ENCODE assay signal across 19 cellular contexts in the genomic region with DNA sequence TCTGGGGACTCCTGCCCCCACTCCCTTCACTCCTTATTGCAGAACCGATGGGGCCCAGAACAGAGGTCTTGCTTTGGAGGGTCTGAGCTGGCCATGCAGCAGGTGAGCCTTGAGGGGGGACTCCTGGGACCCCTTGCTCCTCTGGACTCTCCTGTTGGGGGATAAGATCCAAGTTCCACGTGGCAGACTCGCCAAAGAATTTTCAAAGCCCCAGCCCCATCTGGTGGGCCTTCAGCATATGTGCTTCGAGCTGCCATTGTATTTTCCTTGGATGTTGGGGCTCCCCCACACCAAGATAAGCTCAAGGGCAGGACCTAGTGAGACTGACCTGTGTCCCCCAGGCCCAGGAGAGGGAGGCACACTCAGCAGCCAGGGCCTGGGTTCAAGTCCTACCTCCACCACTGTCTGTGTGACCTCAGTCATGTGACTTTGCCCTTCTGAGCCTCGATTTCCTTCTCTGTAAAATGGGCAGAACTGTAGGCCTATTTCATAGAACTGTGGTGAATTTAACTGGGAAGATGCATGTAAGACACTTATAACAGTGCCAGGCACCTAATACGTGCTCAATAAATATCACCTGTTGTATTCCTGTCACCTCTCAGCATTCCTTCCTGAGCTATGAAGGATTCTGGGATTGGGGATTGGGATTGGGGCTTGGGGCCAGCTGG.
"Had no signal": no experiment of that assay in that cellular context is flagged by ENCODE, and none has a peak within 500 bp of the region (broad histone marks: within the 10 kb centered on the region; RNA-seq: fewer than 3 reads in every experiment).

No MANE protein-coding gene starts in this region.

- ATAC-seq: activated T-cell treated with anti-CD3 and anti-CD28 coated beads, Interleukin-2, amount 50 U/mL, for 4 hours; gastroesophageal sphincter; left lobe of liver had no signal

- H3K79me2 ChIP-seq: parathyroid adenoma had no signal

- H3K9me3 ChIP-seq: adrenal gland, gastroesophageal sphincter, thoracic aorta had no signal

- H3K4me1 ChIP-seq: adrenal gland, gastroesophageal sphincter, parathyroid adenoma had no signal

- H3K27me3 ChIP-seq: adrenal gland, cardiac muscle cell had no signal

- FAIRE-seq: endometrium, islet of Langerhans, urothelium cell line had no signal

- H3K36me3 ChIP-seq: adrenal gland, cardiac muscle cell, gastroesophageal sphincter, thoracic aorta had no signal

- H3K4me3 ChIP-seq: adrenal gland, cardiac muscle cell, gastroesophageal sphincter, thoracic aorta had no signal

- H3K27ac Mint-ChIP-seq: activated CD4-positive, alpha-beta memory T cell treated with anti-CD3 and anti-CD28 coated beads, Interleukin-2, amount 10 ng/mL, durations not matched to agents 7 days and 5 days; activated CD4-positive, alpha-beta T cell treated with anti-CD3 and anti-CD28 coated beads for 36 hours; activated naive CD4-positive, alpha-beta T cell treated with anti-CD3 and anti-CD28 coated beads, Interleukin-2, amount 50 U/mL, for 24 hours had no signal

- H3K4me1 Mint-ChIP-seq: activated CD4-positive, alpha-beta memory T cell treated with anti-CD3 and anti-CD28 coated beads, Interleukin-2, amount 10 ng/mL, durations not matched to agents 7 days and 5 days; activated CD4-positive, alpha-beta T cell treated with anti-CD3 and anti-CD28 coated beads for 36 hours; activated naive CD4-positive, alpha-beta T cell treated with anti-CD3 and anti-CD28 coated beads, Interleukin-2, amount 50 U/mL, for 24 hours had no signal

- H3K9me3 Mint-ChIP-seq: activated CD4-positive, alpha-beta memory T cell treated with anti-CD3 and anti-CD28 coated beads, Interleukin-2, amount 10 ng/mL, durations not matched to agents 7 days and 5 days; activated naive CD4-positive, alpha-beta T cell treated with anti-CD3 and anti-CD28 coated beads, Interleukin-2, amount 50 U/mL, for 24 hours; activated T-cell treated with anti-CD3 and anti-CD28 coated beads, Interleukin-2, amount 50 U/mL, for 4 hours had no signal

- H3K4me3 Mint-ChIP-seq: activated CD4-positive, alpha-beta memory T cell treated with anti-CD3 and anti-CD28 coated beads, Interleukin-2, amount 10 ng/mL, durations not matched to agents 7 days and 5 days; activated CD4-positive, alpha-beta T cell treated with anti-CD3 and anti-CD28 coated beads for 36 hours; activated naive CD4-positive, alpha-beta T cell treated with anti-CD3 and anti-CD28 coated beads, Interleukin-2, amount 50 U/mL, for 24 hours; activated T-cell treated with anti-CD3 and anti-CD28 coated beads, Interleukin-2, amount 50 U/mL, for 4 hours had no signal

- H3K27me3 Mint-ChIP-seq: activated CD4-positive, alpha-beta T cell treated with anti-CD3 and anti-CD28 coated beads for 36 hours had no signal

- H2AFZ ChIP-seq: parathyroid adenoma had no signal

- H3K36me3 Mint-ChIP-seq: activated naive CD4-positive, alpha-beta T cell treated with anti-CD3 and anti-CD28 coated beads, Interleukin-2, amount 50 U/mL, for 24 hours had no signal

- DNase-seq: activated CD4-positive, alpha-beta memory T cell treated with anti-CD3 and anti-CD28 coated beads, Interleukin-2, amount 10 ng/mL, durations not matched to agents 7 days and 5 days; activated CD4-positive, alpha-beta T cell treated with anti-CD3 and anti-CD28 coated beads for 36 hours; activated effector memory CD4-positive, alpha-beta T cell treated with anti-CD3 and anti-CD28 coated beads, Interleukin-2, amount 50 U/mL, for 16 hours; activated T-cell treated with anti-CD3 and anti-CD28 coated beads, Interleukin-2, amount 50 U/mL, for 4 hours; adrenal gland; mammary epithelial cell; stimulated activated CD4-positive, alpha-beta T cell treated with anti-CD3 and anti-CD28 coated beads, Interleukin-12 subunit alpha, Interleukin-12 subunit beta, amount 100 ng/mL, for 4 hours; stimulated activated CD4-positive, alpha-beta T cell treated with anti-CD3 and anti-CD28 coated beads, Interleukin-2, amount 100 ng/mL, for 24 hours; T1000 had no signal

- H3K27ac ChIP-seq: adrenal gland, cardiac muscle cell, gastroesophageal sphincter, parathyroid adenoma, thoracic aorta, VCaP had no signal

- H3K9ac ChIP-seq: parathyroid adenoma had no signal
